ENCODE assay signal across 11 cellular contexts in the genomic region with DNA sequence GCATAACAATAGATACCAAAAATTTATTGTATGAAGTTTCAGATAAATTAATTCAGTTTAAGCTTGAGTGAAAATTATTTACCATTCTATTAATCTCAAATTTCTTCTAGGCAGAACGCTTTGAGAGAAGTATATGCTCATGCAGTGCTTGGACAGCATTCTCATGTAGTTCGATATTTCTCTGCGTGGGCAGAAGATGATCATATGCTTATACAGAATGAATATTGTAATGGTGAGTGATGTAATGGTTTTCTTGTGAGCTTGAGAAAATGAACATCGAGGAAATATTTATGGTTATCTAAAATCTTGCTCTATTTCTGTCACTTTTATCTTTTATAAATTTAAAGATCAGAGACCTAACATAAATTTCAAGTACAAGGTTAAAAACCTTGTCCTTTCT. TPM values are rescaled to one million over a fixed set of nuclear protein-coding genes. Genes with fewer than 3 reads are reported as not detected.
A peak's percentile ranks its signal among the peaks of the same experiment; 100 is the strongest.
DNase-seq lines count a peak whose midpoint lies in the region; ATAC-seq and TF ChIP-seq lines count a peak whose summit lies in the region.
"Had no signal": no experiment of that assay in that cellular context is flagged by ENCODE, and none has a peak within 500 bp of the region (broad histone marks: within the 10 kb centered on the region; RNA-seq: fewer than 3 reads in every experiment).

No MANE protein-coding gene starts in this region.

- H3K36me3 ChIP-seq in CD4-positive, alpha-beta memory T cell (ENCODE audit: insufficient read depth, low read length), result no peaks in the 10 kb centered on the region
- peaks cover 76% of the 10 kb centered on the region for H3K36me3 ChIP-seq in NT2/D1 (ENCODE audit: insufficient read depth, insufficient read length, low read length)
- peaks cover 0 to 26% of the 10 kb centered on the region in 2 donors for H3K36me3 ChIP-seq in duodenal mucosa (ENCODE audit: control insufficient read depth in 1 of 2, insufficient read depth in 2 of 2, low read length in 2 of 2)

- ATAC-seq in GM19035 (IDR thresholded peaks at IDR 0.05; ENCODE audit: unreplicated experiment), result no peak

- H3K4me1 Mint-ChIP-seq in CD4-positive, alpha-beta memory T cell, result peaks cover 21 to 39% (median 33%) of the 10 kb centered on the region in 4 donors
- H3K4me1 Mint-ChIP-seq in nephron progenitor cell, result peaks cover 54% of the 10 kb centered on the region

- H3K36me3 Mint-ChIP-seq in CD4-positive, alpha-beta memory T cell, result peaks cover 11 to 21% of the 10 kb centered on the region in 2 donors
- H3K36me3 Mint-ChIP-seq in nephron progenitor cell (ENCODE audit: low read depth), result peaks cover 54% of the 10 kb centered on the region

- no peaks in the 10 kb centered on the region for H3K9me3 Mint-ChIP-seq in CD4-positive, alpha-beta memory T cell
- H3K9me3 Mint-ChIP-seq in nephron progenitor cell, result no peaks in the 10 kb centered on the region
- H3K9me3 Mint-ChIP-seq: activated naive CD4-positive, alpha-beta T cell treated with anti-CD3 and anti-CD28 coated beads, Interleukin-2, amount 50 U/mL, for 24 hours had no signal

- peak overlapping the region; percentile 60 to 92 (median 89) for H3K27ac Mint-ChIP-seq in CD4-positive, alpha-beta memory T cell
- H3K27ac Mint-ChIP-seq in nephron progenitor cell, result no peak overlapping the region

- TF ChIP-seq CTCF in nephron progenitor cell (IDR thresholded peaks at IDR 0.05), result no peak

- H3K9me3 ChIP-seq in CD4-positive, alpha-beta memory T cell (ENCODE audit: control insufficient read depth in 1 of 2, low read length in 2 of 2), result no peaks in the 10 kb centered on the region
- H3K9me3 ChIP-seq in NT2/D1 (ENCODE audit: insufficient read depth, low read length) (no peaks in the 10 kb centered on the region), duodenal mucosa (ENCODE audit: control insufficient read depth in 1 of 2, low read length in 2 of 2) (no peaks in the 10 kb centered on the region)
- H3K9me3 ChIP-seq: tibial nerve had no signal

- H3K4me3 ChIP-seq in CD4-positive, alpha-beta memory T cell (ENCODE audit: low read length in 2 of 2), result peak overlapping the region; percentile 32 to 58
- peak overlapping the region; percentile 95 for H3K4me3 ChIP-seq in NT2/D1 (ENCODE audit: insufficient read length, low read depth)
- H3K4me3 ChIP-seq in duodenal mucosa (ENCODE audit: low read depth in 1 of 2, low read length in 2 of 2), result peak overlapping the region; percentile 56 to 71

- H3K4me3 Mint-ChIP-seq in CD4-positive, alpha-beta memory T cell, result peak overlapping the region; percentile 83 to 90 (median 85)
- peak overlapping the region; percentile 93 for H3K4me3 Mint-ChIP-seq in nephron progenitor cell

- intact Hi-C loops in CD4-positive, alpha-beta memory T cell (cut with micrococcal nuclease), result loop anchor here (1.0 to 5.0 kb wide), 2 partner anchors 11 to 1280 kb away; a partner anchor contains a TSS

- peaks cover 44% of the 10 kb centered on the region for H3K4me1 ChIP-seq in CD4-positive, alpha-beta memory T cell (ENCODE audit: insufficient read depth, low read length)
- H3K4me1 ChIP-seq in NT2/D1 (ENCODE audit: insufficient read depth, insufficient read length) (no peaks in the 10 kb centered on the region), duodenal mucosa (ENCODE audit: control insufficient read depth in 1 of 2, insufficient read depth in 2 of 2, low read length in 2 of 2) (peaks cover 17% of the 10 kb centered on the region in 2 donors)

- H3K9ac ChIP-seq in NT2/D1 (ENCODE audit: insufficient read length, low read depth) (no peak overlapping the region), duodenal mucosa (ENCODE audit: low read depth in 1 of 2, low read length in 2 of 2) (peak overlapping the region; percentile 33 to 99)

- H3K27me3 Mint-ChIP-seq in CD4-positive, alpha-beta memory T cell, result no peaks in the 10 kb centered on the region
- no peaks in the 10 kb centered on the region for H3K27me3 Mint-ChIP-seq in nephron progenitor cell (ENCODE audit: low read depth, poor library complexity)

- POLR2A ChIA-PET in CD4-positive, alpha-beta memory T cell (lab: Charles Lee; ENCODE audit: partially characterized antibody), result interaction anchor here (1.1 to 7.4 kb wide), 11 partner anchors 8 to 1232 kb away, joined by 3 to 91 read pairs (median 6); a partner anchor contains a TSS

- DNase-seq in CD4-positive, alpha-beta memory T cell, result no peak
- DNase-seq in NT2/D1 (ENCODE audit: low read depth, low spot score) (no peak), nephron progenitor cell (no peak), COLO668 (lab: John Stamatoyannopoulos, UW; ENCODE audit: unreplicated experiment) (no peak), iPS-NIHi11 (ENCODE audit: low spot score) (no peak), NCI-H146 (lab: John Stamatoyannopoulos, UW) (no peak)
- DNase-seq: NCI-H82 had no signal

- H3K27ac ChIP-seq in CD4-positive, alpha-beta memory T cell (ENCODE audit: low read depth, low read length), result peak overlapping the region; percentile 86
- no peak overlapping the region for H3K27ac ChIP-seq in duodenal mucosa (ENCODE audit: low read depth, low read length)

- H3K27me3 ChIP-seq in CD4-positive, alpha-beta memory T cell (ENCODE audit: insufficient read depth, low read length), result no peaks in the 10 kb centered on the region
- H3K27me3 ChIP-seq in NT2/D1 (ENCODE audit: insufficient read depth, insufficient read length) (no peaks in the 10 kb centered on the region), duodenal mucosa (ENCODE audit: control insufficient read depth in 1 of 2, insufficient read depth in 2 of 2, low read length in 2 of 2) (no peaks in the 10 kb centered on the region)
- H3K27me3 ChIP-seq: tibial nerve had no signal

- CTCF ChIA-PET in CD4-positive, alpha-beta memory T cell (lab: Charles Lee; ENCODE audit: partially characterized antibody), result interaction anchor here (0.8 to 3.8 kb wide), 7 partner anchors 8 to 727 kb away, joined by 3 to 57 read pairs (median 4); a partner anchor contains a TSS

RNA-seq across cellular contexts. Expression of a gene that starts 3.6 kb away (rescaled TPM):
- 10 to 100 TPM; 11.1 to 11.7 TPM for total RNA-seq in CD4-positive, alpha-beta memory T cell
- 1 to 10 TPM; 5.8 to 8.2 TPM for polyA plus RNA-seq in CD4-positive, alpha-beta memory T cell

Comparison
In these comparisons a context has a peak if more than half of its experiments do, and no peak if none do; other contexts are left out.
1. H3K4me3 ChIP-seq: peak in every context shown above with its lines; median percentile 95 in NT2/D1; 64 in duodenal mucosa; 45 in CD4-positive, alpha-beta memory T cell.